In genomic region chr2:28310107-28310506, GRCh38 we compare ENCODE assay signal across 13 cellular contexts.
DNase-seq lines count a peak whose midpoint lies in the region; ATAC-seq and TF ChIP-seq lines count a peak whose summit lies in the region.
"Had no signal": no experiment of that assay in that cellular context is flagged by ENCODE, and none has a peak within 500 bp of the region (broad histone marks: within the 10 kb centered on the region; RNA-seq: fewer than 3 reads in every experiment).

No MANE protein-coding gene starts in this region.

- no TSS peak for BruUV-seq in PC-3 (replicated peaks; lab: Mats Ljungman, UMichigan)

- H3K9ac ChIP-seq in PC-3 (ENCODE audit: low read length): no peak overlapping the region

- TF ChIP-seq CTCF in mesothelial cell of epicardium (IDR thresholded peaks at IDR 0.05; ENCODE audit: unreplicated experiment) (no peak), PC-3 (conservative IDR thresholded peaks at IDR 0.05; ENCODE audit: low read depth, low read length) (no peak), Peyer's patch (IDR thresholded peaks at IDR 0.05) (no peak)

- H3K4me1 ChIP-seq in aorta (ENCODE audit: control insufficient read depth in 1 of 2, insufficient read depth in 2 of 2, low read length in 2 of 2) (no peaks in the 10 kb centered on the region), PC-3 (ENCODE audit: insufficient read depth, low read length) (peaks cover 8% of the 10 kb centered on the region; the same call in 1 of the 2 replicates), Peyer's patch (no peaks in the 10 kb centered on the region)

- H3F3A ChIP-seq in PC-3 (ENCODE audit: low read length, unreplicated experiment): no peaks in the 10 kb centered on the region

- no peak overlapping the region for H2AFZ ChIP-seq in PC-3 (ENCODE audit: low read length)

- DNase-seq in NCI-H510A (lab: John Stamatoyannopoulos, UW): peak; percentile 29
- peak; percentile 27 for DNase-seq in amniotic epithelial cell (ENCODE audit: low read depth)
- no peak for DNase-seq in mesothelial cell of epicardium (ENCODE audit: low spot score in 2 of 2, unreplicated experiment in 2 of 2)
- no peak for DNase-seq in aorta
- DNase-seq in PC-3: no peak
- no peak for DNase-seq in Peyer's patch
- DNase-seq: CD8-positive, alpha-beta memory T cell; Kasumi-1; NCI-H2029; NCI-H2171 treated with DMSO at 0.1 percent for 48 hours; NCI-H526 treated with DMSO at 0.1 percent for 48 hours; SHP77 treated with DMSO at 0.1 percent for 48 hours had no signal

- H4K20me1 ChIP-seq in PC-3 (ENCODE audit: low read length): no peaks in the 10 kb centered on the region

- CTCF ChIA-PET in PC-3 (lab: Charles Lee): no interaction called here

- POLR2A ChIA-PET in PC-3 (lab: Charles Lee; ENCODE audit: unreplicated experiment): no interaction called here

- H3K4me2 ChIP-seq in PC-3 (ENCODE audit: low read length): no peak overlapping the region

- ATAC-seq in aorta (ENCODE audit: low FRiP score): peak; percentile 33
- ATAC-seq in PC-3: no peak
- ATAC-seq in HG03108 (IDR thresholded peaks at IDR 0.05; ENCODE audit: unreplicated experiment): no peak

- H3K27ac Mint-ChIP-seq in mesothelial cell of epicardium: peak overlapping the region; percentile 51

- no peaks in the 10 kb centered on the region for H3K27me3 Mint-ChIP-seq in mesothelial cell of epicardium (ENCODE audit: low read depth)
- H3K27me3 Mint-ChIP-seq: CD8-positive, alpha-beta memory T cell had no signal

- H3K4me3 Mint-ChIP-seq in mesothelial cell of epicardium: no peak overlapping the region
- H3K4me3 Mint-ChIP-seq: CD8-positive, alpha-beta memory T cell had no signal

- intact Hi-C loops in aorta (cut with DNase I): no loop called here
- intact Hi-C loops in PC-3 (cut with micrococcal nuclease): no loop called here

- no peak for TF ChIP-seq POLR2A in Peyer's patch (IDR thresholded peaks at IDR 0.05)

- H3K27ac ChIP-seq in aorta (ENCODE audit: low read depth in 1 of 2, low read length in 2 of 2) (no peak overlapping the region), PC-3 (ENCODE audit: low read length) (no peak overlapping the region), Peyer's patch (no peak overlapping the region)

- H3K9me3 Mint-ChIP-seq in mesothelial cell of epicardium: peaks cover 7% of the 10 kb centered on the region

- peaks cover 12% of the 10 kb centered on the region for H3K36me3 Mint-ChIP-seq in mesothelial cell of epicardium

- H3K36me3 ChIP-seq in aorta (ENCODE audit: control insufficient read depth in 1 of 2, insufficient read depth in 2 of 2, low read length in 1 of 2) (no peaks in the 10 kb centered on the region), PC-3 (ENCODE audit: low read depth, low read length) (peaks cover under 1% of the 10 kb centered on the region; the same call in 1 of the 2 replicates), Peyer's patch (no peaks in the 10 kb centered on the region)

- no peaks in the 10 kb centered on the region for H3K9me2 ChIP-seq in PC-3 (replicated peaks; ENCODE audit: low read length)

- H3K4me1 Mint-ChIP-seq in mesothelial cell of epicardium: peaks cover 8% of the 10 kb centered on the region

- H3K79me2 ChIP-seq in PC-3 (ENCODE audit: low read length): no peaks in the 10 kb centered on the region

- WGBS in aorta, 2 donors: 89 to 92% methylated on average over 2 of the region's 2 CpGs

- H3K4me3 ChIP-seq in aorta (ENCODE audit: low read length in 2 of 2) (no peak overlapping the region), PC-3 (ENCODE audit: low read length) (no peak overlapping the region), Peyer's patch (no peak overlapping the region)

- H3K27me3 ChIP-seq in aorta (ENCODE audit: control insufficient read depth in 1 of 2, insufficient read depth in 2 of 2, low read length in 1 of 2): no peaks in the 10 kb centered on the region
- no peaks in the 10 kb centered on the region for H3K27me3 ChIP-seq in PC-3 (ENCODE audit: low read length)
- no peaks in the 10 kb centered on the region for H3K27me3 ChIP-seq in Peyer's patch

- H3K9me3 ChIP-seq in aorta (ENCODE audit: control insufficient read depth, low read length) (no peaks in the 10 kb centered on the region), PC-3 (ENCODE audit: low read length) (0 out of 2 replicates have a peak, but pooled peaks cover 4% of the 10 kb centered on the region), Peyer's patch (peaks cover 0 to 6% (median 0%) of the 10 kb centered on the region in 4 donors)

Comparison
In these comparisons a context has a peak if more than half of its experiments do, and no peak if none do; other contexts are left out.
1. DNase-seq: peak in NCI-H510A (single experiment) and amniotic epithelial cell (single experiment); none in mesothelial cell of epicardium (0 of 2), aorta (0 of 2), PC-3 (single experiment) and Peyer's patch (0 of 3).